Comparison of ENCODE assay signal across 25 cellular contexts in genomic region chr14:23206422-23207145, GRCh38. TPM values are rescaled to one million over a fixed set of nuclear protein-coding genes. Genes with fewer than 3 reads are reported as not detected.
"Had no signal": no experiment of that assay in that cellular context is flagged by ENCODE, and none has a peak within 500 bp of the region (broad histone marks: within the 10 kb centered on the region; RNA-seq: fewer than 3 reads in every experiment).

No MANE protein-coding gene starts in this region.

- H3K4me3 ChIP-seq: breast epithelium, MG63, Peyer's patch, SJSA1 had no signal

- DNase-seq: activated CD4-positive, alpha-beta T cell treated with anti-CD3 and anti-CD28 coated beads for 48 hours; activated CD4-positive, alpha-beta T cell treated with anti-CD3 and anti-CD28 coated beads, Interleukin-2, amount 50 U/mL, for 4 hours; activated CD4-positive, CD25-positive, alpha-beta regulatory T cell treated with anti-CD3 and anti-CD28 coated beads, Interleukin-2, amount 50 U/mL, for 72 hours; activated CD8-positive, alpha-beta memory T cell treated with anti-CD3 and anti-CD28 coated beads, Interleukin-2, amount 10 ng/mL, durations not matched to agents 7 days and 5 days; activated effector memory CD4-positive, alpha-beta T cell treated with Interleukin-2 at 50 U/mL for 16 hours; activated naive CD4-positive, alpha-beta T cell; activated T-cell treated with anti-CD3 and anti-CD28 coated beads, Interleukin-2, amount 50 U/mL, for 24 hours; aorta; caudate nucleus; MG63; MV-4-11; NCI-H1092 treated with DMSO at 0.1 percent for 48 hours; NCI-H1417 treated with DMSO at 0.1 percent for 48 hours; NCI-H1694; NCI-H2029; NCI-H345; NCI-H510A; NCI-H69; Peyer's patch; Right ventricle myocardium superior had no signal

- H3K27ac ChIP-seq: breast epithelium, Peyer's patch, RWPE1, SJSA1 had no signal

- H3K9me3 ChIP-seq: breast epithelium, MG63, Peyer's patch, SJSA1 had no signal

- ATAC-seq: activated CD8-positive, alpha-beta memory T cell treated with anti-CD3 and anti-CD28 coated beads, Interleukin-2, amount 10 ng/mL, durations not matched to agents 7 days and 5 days; SK-N-SH treated with all-trans-retinoic acid at 6 μM for 48 hours had no signal

- H3K4me1 ChIP-seq: breast epithelium, Peyer's patch had no signal

- H3K27me3 ChIP-seq: breast epithelium, MG63, Peyer's patch, SJSA1 had no signal

- H3K36me3 ChIP-seq: breast epithelium, MG63, Peyer's patch, SJSA1 had no signal

RNA-seq across cellular contexts. Expression of gene SLC7A8, which starts 23.1 kb away (rescaled TPM):
- total RNA-seq: activated T-helper 1 cell treated with anti-CD3 and anti-CD28 coated beads, Interleukin-12 subunit alpha, Interleukin-12 subunit beta, Interleukin-2, Interleukin-4 antibody, amounts not matched to agents 30 ng/mL and 10 ng/mL and 1 ng/mL, durations not matched to agents 14 hours and 24 hours and 36 hours had no signal

RNA-seq across cellular contexts. Expression of gene RNF212B, which starts 31.2 kb away (rescaled TPM):
- total RNA-seq: activated CD8-positive, alpha-beta memory T cell treated with anti-CD3 and anti-CD28 coated beads, Interleukin-2, amount 10 ng/mL, durations not matched to agents 7 days and 5 days; activated T-helper 1 cell treated with anti-CD3 and anti-CD28 coated beads, Interleukin-12 subunit alpha, Interleukin-12 subunit beta, Interleukin-2, Interleukin-4 antibody, amounts not matched to agents 30 ng/mL and 10 ng/mL and 1 ng/mL, durations not matched to agents 14 hours and 24 hours and 36 hours; aorta; breast epithelium; Peyer's patch; Right ventricle myocardium superior; SJSA1 had no signal
- polyA plus RNA-seq: aorta had no signal
